Comparison of ENCODE assay signal across 10 cellular contexts in the genomic region with DNA sequence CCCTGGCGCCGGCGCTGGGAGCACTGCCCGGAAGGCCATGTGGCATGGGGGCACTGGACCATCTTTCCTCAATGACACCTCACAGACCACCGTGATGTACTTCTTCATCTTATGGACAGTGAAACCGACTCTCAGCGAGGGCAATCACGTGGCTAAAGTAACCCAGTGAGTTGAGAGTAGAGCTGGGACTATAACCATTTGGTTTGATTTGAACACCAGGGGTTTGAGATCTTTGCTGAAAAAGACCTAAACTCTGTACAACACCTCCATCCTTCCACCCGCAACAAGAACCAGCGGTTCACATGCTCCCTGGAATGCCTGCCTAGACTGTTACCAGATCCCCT. TPM values are rescaled to one million over a fixed set of nuclear protein-coding genes. Genes with fewer than 3 reads are reported as not detected.
DNase-seq lines count a peak whose midpoint lies in the region; ATAC-seq and TF ChIP-seq lines count a peak whose summit lies in the region.
"Had no signal": no experiment of that assay in that cellular context is flagged by ENCODE, and none has a peak within 500 bp of the region (broad histone marks: within the 10 kb centered on the region; RNA-seq: fewer than 3 reads in every experiment).

No MANE protein-coding gene starts in this region.

- H3K79me2 ChIP-seq in neural cell (replicated peaks; ENCODE audit: insufficient read depth, low read length), result no peaks in the 10 kb centered on the region

- no peaks in the 10 kb centered on the region for H3K9me2 ChIP-seq in neural cell (ENCODE audit: insufficient read depth, low read length)

- no peak for TF ChIP-seq EP300 in neural cell (conservative IDR thresholded peaks at IDR 0.05; ENCODE audit: poor library complexity, severe bottlenecking)

- TF ChIP-seq RAD21 in neural cell (conservative IDR thresholded peaks at IDR 0.05), result no peak

- H3K4me3 ChIP-seq in HUES48 (ENCODE audit: low read depth, low read length) (peak overlapping the region; percentile 83), coronary artery (peak overlapping the region; percentile 67), neural cell (ENCODE audit: low read length) (peak overlapping the region; percentile 67)

- H4K20me1 ChIP-seq in neural cell (ENCODE audit: insufficient read depth), result no peaks in the 10 kb centered on the region

- peaks cover 26% of the 10 kb centered on the region for H3K27me3 Mint-ChIP-seq in CD4-positive, alpha-beta T cell

- H3K4me2 ChIP-seq in neural cell (ENCODE audit: low read length), result no peak overlapping the region

- TF ChIP-seq CTCF in CD4-positive, alpha-beta T cell (IDR thresholded peaks at IDR 0.05), result no peak
- TF ChIP-seq CTCF in coronary artery (IDR thresholded peaks at IDR 0.05) (no peak), neural cell (IDR thresholded peaks at IDR 0.05; ENCODE audit: poor library complexity, severe bottlenecking) (no peak)

- no peaks in the 10 kb centered on the region for H3K9me3 Mint-ChIP-seq in CD4-positive, alpha-beta T cell

- H2AFZ ChIP-seq in neural cell (ENCODE audit: low read depth, low read length), result no peak overlapping the region

- no peak for ATAC-seq in CD4-positive, alpha-beta T cell (ENCODE audit: poor library complexity)
- no peak for ATAC-seq in GM18870 (IDR thresholded peaks at IDR 0.05; ENCODE audit: unreplicated experiment)

- peaks cover 4% of the 10 kb centered on the region; the same call in 1 of the 2 replicates for H3K4me1 ChIP-seq in HUES48 (ENCODE audit: control insufficient read depth, insufficient read depth, low read length)

- POLR2A ChIA-PET in CD4-positive, alpha-beta T cell (lab: Charles Lee), result interaction anchor here (2.1 kb wide), 1 partner anchor 11 kb away, joined by 7 read pairs; no protein-coding TSS in a partner anchor

- peak in 1 of 10 experiments; percentile 0 for DNase-seq in CD4-positive, alpha-beta T cell
- DNase-seq in coronary artery (ENCODE audit: low spot score) (no peak), GOT3 (lab: John Stamatoyannopoulos, UW) (no peak)
- DNase-seq in activated CD8-positive, alpha-beta memory T cell treated with anti-CD3 and anti-CD28 coated beads, Interleukin-2, amount 50 U/mL, for 48 hours, result no peak
- DNase-seq in activated effector memory CD4-positive, alpha-beta T cell treated with anti-CD3 and anti-CD28 coated beads, Interleukin-2, amount 50 U/mL, for 16 hours, result no peak
- DNase-seq: NCI-H187 treated with DMSO at 0.1 percent for 48 hours had no signal

- peaks cover 12% of the 10 kb centered on the region for H3K4me1 Mint-ChIP-seq in CD4-positive, alpha-beta T cell (ENCODE audit: low read depth)

- no peak overlapping the region for H3K27ac ChIP-seq in CD4-positive, alpha-beta T cell (ENCODE audit: low read depth, low read length)
- H3K27ac ChIP-seq in HUES48 (ENCODE audit: low read depth, low read length) (no peak overlapping the region), coronary artery (no peak overlapping the region), neural cell (ENCODE audit: low read length) (no peak overlapping the region)
- H3K27ac ChIP-seq: epithelial cell of prostate had no signal

- H3F3A ChIP-seq in neural cell (ENCODE audit: insufficient read depth, low read length, poor library complexity, severe bottlenecking), result no peaks in the 10 kb centered on the region

- CTCF ChIA-PET in CD4-positive, alpha-beta T cell (lab: Charles Lee), result no interaction called here

- no peaks in the 10 kb centered on the region for H3K36me3 ChIP-seq in HUES48 (ENCODE audit: control insufficient read depth, insufficient read depth, low read length)
- H3K36me3 ChIP-seq in neural cell (ENCODE audit: insufficient read depth, low read length), result no peaks in the 10 kb centered on the region

- H3K9me3 ChIP-seq in CD4-positive, alpha-beta T cell (ENCODE audit: control insufficient read depth, low read length), result no peaks in the 10 kb centered on the region
- H3K9me3 ChIP-seq in HUES48 (ENCODE audit: control insufficient read depth, insufficient read depth, low read length), result no peaks in the 10 kb centered on the region
- no peaks in the 10 kb centered on the region for H3K9me3 ChIP-seq in neural cell (ENCODE audit: low read length)

- no peak overlapping the region for H3K27ac Mint-ChIP-seq in CD4-positive, alpha-beta T cell

- H3K27me3 ChIP-seq in CD4-positive, alpha-beta T cell (ENCODE audit: control insufficient read depth, insufficient read depth, low read length), result peaks cover 9% of the 10 kb centered on the region
- H3K27me3 ChIP-seq in HUES48 (ENCODE audit: control insufficient read depth, insufficient read depth, low read length), result peaks cover 43% of the 10 kb centered on the region
- peaks cover 15% of the 10 kb centered on the region for H3K27me3 ChIP-seq in neural cell (ENCODE audit: insufficient read depth, low read depth, low read length)

- intact Hi-C loops in CD4-positive, alpha-beta T cell (cut with DNase I, micrococcal nuclease), result no loop called here

- H3K4me3 Mint-ChIP-seq in CD4-positive, alpha-beta T cell, result peak overlapping the region; percentile 84

- H3K9ac ChIP-seq in HUES48 (ENCODE audit: low read depth, low read length) (no peak overlapping the region), neural cell (ENCODE audit: low read length) (no peak overlapping the region)

- H3K36me3 Mint-ChIP-seq in CD4-positive, alpha-beta T cell (ENCODE audit: low read depth), result no peaks in the 10 kb centered on the region

TF ChIP-seq in neural cell, 6 proteins besides CTCF, POLR2A, EP300 and RAD21:
- no peak for TF ChIP-seq EZH2 (IDR thresholded peaks at IDR 0.05; ENCODE audit: borderline replicate concordance, insufficient read depth, low read length, poor library complexity, severe bottlenecking)
- no peak for TF ChIP-seq REST (IDR thresholded peaks at IDR 0.05; ENCODE audit: borderline replicate concordance)
- no peak for TF ChIP-seq POLR2AphosphoS5 (IDR thresholded peaks at IDR 0.05)
- no peak for TF ChIP-seq TAF1 (IDR thresholded peaks at IDR 0.05; ENCODE audit: low read depth)
- no peak for TF ChIP-seq SMC3 (conservative IDR thresholded peaks at IDR 0.05; ENCODE audit: poor library complexity)
- no peak for TF ChIP-seq MXI1 (conservative IDR thresholded peaks at IDR 0.05; ENCODE audit: poor library complexity, severe bottlenecking)
TF ChIP-seq in neural cell: peak in this region for 0.

RNA-seq across cellular contexts. Expression of gene ITGA2B, which starts 3.3 kb away (rescaled TPM):
- total RNA-seq in CD4-positive, alpha-beta T cell, result under 1 TPM; 0.85 to 0.87 TPM
- 3.1 and 3.9 TPM in 2 replicates for polyA plus RNA-seq in neural cell
- polyA minus RNA-seq in neural cell, result 2.4 and 2.8 TPM in 2 replicates

RNA-seq across cellular contexts. Expression of gene FAM171A2, which starts 22.5 kb away (rescaled TPM):
- under 1 TPM; 0.08 to 0.19 TPM for total RNA-seq in CD4-positive, alpha-beta T cell
- polyA plus RNA-seq in neural cell, result 73.6 and 88.3 TPM in 2 replicates
- polyA minus RNA-seq in neural cell, result 73.7 and 102 TPM in 2 replicates

RNA-seq across cellular contexts. Expression of gene GRN, which starts 41.1 kb away (rescaled TPM):
- total RNA-seq in CD4-positive, alpha-beta T cell, result 10 to 100 TPM; 15.3 to 16.1 TPM
- polyA plus RNA-seq in neural cell, result 18.9 and 21.8 TPM in 2 replicates
- 18.9 and 31.9 TPM in 2 replicates for polyA minus RNA-seq in neural cell
